ENCODE assay signal across 17 cellular contexts in the genomic region with DNA sequence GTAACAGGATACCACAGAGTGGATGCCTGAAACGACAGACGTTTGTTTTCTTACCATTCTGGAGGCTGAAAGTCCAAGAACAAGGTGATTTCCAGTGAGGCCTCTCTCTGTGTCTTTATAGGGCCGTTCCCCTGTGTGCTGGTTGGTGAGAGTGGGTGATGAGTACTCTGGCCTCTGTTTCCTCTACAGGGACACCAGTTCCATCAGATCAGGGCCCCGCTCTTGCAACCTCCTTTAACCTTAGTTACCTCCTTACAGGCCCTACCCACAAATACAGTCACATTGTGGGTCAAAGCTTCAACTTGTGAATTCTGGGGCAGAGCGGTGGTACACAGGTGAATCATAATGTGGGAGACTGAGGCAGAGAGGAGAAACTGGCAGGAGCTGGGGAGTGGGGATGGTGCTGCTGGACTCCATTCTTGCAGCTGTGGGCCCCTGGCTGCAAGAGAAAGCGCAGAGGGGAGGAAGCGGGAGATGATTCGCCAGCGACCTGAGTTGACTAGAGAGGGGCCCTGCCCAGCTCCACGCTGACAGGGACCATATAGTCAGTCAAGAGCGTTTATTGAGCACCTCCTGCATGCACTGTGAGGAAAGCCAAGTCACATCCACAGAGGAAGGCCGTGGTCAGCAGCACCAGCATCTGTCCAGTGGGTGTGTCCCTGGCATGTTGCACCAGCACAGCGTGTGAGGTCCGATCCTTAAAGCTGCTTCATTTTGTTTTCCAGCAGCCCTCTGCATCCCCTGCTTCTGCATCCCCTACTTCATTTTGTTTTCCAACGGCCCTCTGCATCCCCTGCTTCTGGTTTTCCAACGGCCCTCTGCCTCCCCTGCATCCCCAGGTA.
DNase-seq lines count a peak whose midpoint lies in the region; ATAC-seq and TF ChIP-seq lines count a peak whose summit lies in the region.
"Had no signal": no experiment of that assay in that cellular context is flagged by ENCODE, and none has a peak within 500 bp of the region (broad histone marks: within the 10 kb centered on the region; RNA-seq: fewer than 3 reads in every experiment).

No MANE protein-coding gene starts in this region.

- no peak overlapping the region for H4K91ac ChIP-seq in H9 (ENCODE audit: insufficient read length, low read depth, low read length)

- no peak for ATAC-seq in activated CD8-positive, alpha-beta memory T cell treated with anti-CD3 and anti-CD28 coated beads, Interleukin-2, amount 10 ng/mL, durations not matched to agents 7 days and 5 days
- no peak for ATAC-seq in HG02759 (IDR thresholded peaks at IDR 0.05; ENCODE audit: unreplicated experiment)

- H3K23me2 ChIP-seq in H9 (ENCODE audit: insufficient read length, low read depth, low read length, poor library complexity, severe bottlenecking), result no peaks in the 10 kb centered on the region

- H3K79me2 ChIP-seq in H9 (ENCODE audit: insufficient read depth, low read length), result no peaks in the 10 kb centered on the region

- no peak overlapping the region for H2AK5ac ChIP-seq in H9 (ENCODE audit: insufficient read length, low read length)

- H3K14ac ChIP-seq in H9 (ENCODE audit: insufficient read depth, low read length), result no peak overlapping the region

- H3K36me3 Mint-ChIP-seq in H9 (ENCODE audit: insufficient read depth in 1 of 3, low read depth in 3 of 3) (no peaks in the 10 kb centered on the region), type B pancreatic cell (no peaks in the 10 kb centered on the region)
- H3K36me3 Mint-ChIP-seq in activated CD8-positive, alpha-beta memory T cell treated with anti-CD3 and anti-CD28 coated beads, Interleukin-2, amount 10 ng/mL, durations not matched to agents 7 days and 5 days, result no peaks in the 10 kb centered on the region

- H3K4ac ChIP-seq in H9 (ENCODE audit: low read depth, low read length), result no peak overlapping the region

- H3K4me3 Mint-ChIP-seq in H9 (no peak overlapping the region), type B pancreatic cell (no peak overlapping the region)
- no peak overlapping the region for H3K4me3 Mint-ChIP-seq in activated CD8-positive, alpha-beta memory T cell treated with anti-CD3 and anti-CD28 coated beads, Interleukin-2, amount 10 ng/mL, durations not matched to agents 7 days and 5 days
- H3K4me3 Mint-ChIP-seq: CD4-positive, alpha-beta T cell had no signal

- no peak overlapping the region for H2BK12ac ChIP-seq in H9 (ENCODE audit: insufficient read length, low read depth, low read length)

- H3K4me1 Mint-ChIP-seq in H9 (peaks cover 0 to 7% of the 10 kb centered on the region in 2 experiments; a peak in 2 of 4 replicates), type B pancreatic cell (ENCODE audit: unreplicated experiment) (peaks cover 22% of the 10 kb centered on the region)
- no peaks in the 10 kb centered on the region for H3K4me1 Mint-ChIP-seq in activated CD8-positive, alpha-beta memory T cell treated with anti-CD3 and anti-CD28 coated beads, Interleukin-2, amount 10 ng/mL, durations not matched to agents 7 days and 5 days

- TF ChIP-seq CTCF in H9 (conservative IDR thresholded peaks at IDR 0.05) (no peak), type B pancreatic cell (conservative IDR thresholded peaks at IDR 0.05) (no peak)

- H3K9ac ChIP-seq in H9 (ENCODE audit: extremely low read depth, insufficient read length, low read length), result no peak overlapping the region

- H3K27me3 Mint-ChIP-seq in H9 (ENCODE audit: low read depth) (peaks cover 22% of the 10 kb centered on the region), type B pancreatic cell (peaks cover 37% of the 10 kb centered on the region)
- peaks cover 8% of the 10 kb centered on the region for H3K27me3 Mint-ChIP-seq in activated CD8-positive, alpha-beta memory T cell treated with anti-CD3 and anti-CD28 coated beads, Interleukin-2, amount 10 ng/mL, durations not matched to agents 7 days and 5 days

- H2AFZ ChIP-seq in H9 (ENCODE audit: low read length), result no peak overlapping the region

- H3K79me1 ChIP-seq in H9 (ENCODE audit: insufficient read depth, low read depth, low read length, poor library complexity, severe bottlenecking), result no peaks in the 10 kb centered on the region

- no peak overlapping the region for H2BK20ac ChIP-seq in H9 (ENCODE audit: low read depth, low read length, poor library complexity, severe bottlenecking)

- CTCF ChIA-PET in activated CD8-positive, alpha-beta memory T cell treated with anti-CD3 and anti-CD28 coated beads, Interleukin-2, amount 10 ng/mL, durations not matched to agents 7 days and 5 days (lab: Charles Lee), result no interaction called here

- H3K9me3 ChIP-seq in H9 (ENCODE audit: control insufficient read depth, low read depth, low read length), result no peaks in the 10 kb centered on the region
- H3K9me3 ChIP-seq: SJSA1 had no signal

- no peak overlapping the region for H3K27ac ChIP-seq in H9 (ENCODE audit: insufficient read length, low read depth, low read length)
- H3K27ac ChIP-seq: RWPE1, SJSA1 had no signal

- no CpG with 5 or more reads among the region's 16 CpGs for WGBS in H9 (ENCODE audit: extremely low coverage, insufficient read length, low lambda C conversion rate)

- no peak overlapping the region for H3K23ac ChIP-seq in H9 (ENCODE audit: insufficient read length, low read depth, low read length)

- H3K27ac Mint-ChIP-seq in H9, result no peak overlapping the region
- no peak overlapping the region for H3K27ac Mint-ChIP-seq in activated CD8-positive, alpha-beta memory T cell treated with anti-CD3 and anti-CD28 coated beads, Interleukin-2, amount 10 ng/mL, durations not matched to agents 7 days and 5 days
- H3K27ac Mint-ChIP-seq in type B pancreatic cell, result no peak overlapping the region
- H3K27ac Mint-ChIP-seq: CD4-positive, alpha-beta T cell had no signal

- H3K27me3 ChIP-seq in H9 (ENCODE audit: insufficient read depth, low read length), result no peaks in the 10 kb centered on the region
- H3K27me3 ChIP-seq: SJSA1 had no signal

- peak; percentile 14 for DNase-seq in H9
- DNase-seq in activated CD8-positive, alpha-beta memory T cell treated with anti-CD3 and anti-CD28 coated beads, Interleukin-2, amount 10 ng/mL, durations not matched to agents 7 days and 5 days, result peak; percentile 22
- peak; percentile 45 for DNase-seq in islet precursor cell
- DNase-seq in type B pancreatic cell (ENCODE audit: extremely low spot score, unreplicated experiment), result peak; percentile 51
- no peak for DNase-seq in NCI-H748 treated with DMSO at 0.1 percent for 48 hours (lab: John Stamatoyannopoulos, UW)
- no peak for DNase-seq in stimulated activated CD4-positive, alpha-beta T cell treated with anti-CD3 and anti-CD28 coated beads, Interleukin-4, amount 100 ng/mL, for 24 hours
- DNase-seq: CD4-positive, alpha-beta T cell; KBM-7; MV-4-11; NCI-H1417; NCI-H187 treated with DMSO at 0.1 percent for 48 hours; NCI-H446; NCI-H69; NK-92 treated with Interleukin-12 subunit alpha and Interleukin-12 subunit beta, amount 100 ng/mL, for 24 hours had no signal

- H2BK15ac ChIP-seq in H9 (ENCODE audit: low read depth, low read length), result no peak overlapping the region

- H3K56ac ChIP-seq in H9 (ENCODE audit: insufficient read length, low read depth, low read length), result no peak overlapping the region

- H2BK120ac ChIP-seq in H9 (ENCODE audit: low read depth, low read length, poor library complexity, severe bottlenecking), result no peak overlapping the region

- H3K9me3 Mint-ChIP-seq in H9 (peaks cover 0 to 21% of the 10 kb centered on the region in 2 experiments; a peak in 2 of 5 replicates), type B pancreatic cell (peaks cover 9% of the 10 kb centered on the region)
- no peaks in the 10 kb centered on the region for H3K9me3 Mint-ChIP-seq in activated CD8-positive, alpha-beta memory T cell treated with anti-CD3 and anti-CD28 coated beads, Interleukin-2, amount 10 ng/mL, durations not matched to agents 7 days and 5 days (ENCODE audit: low read depth)
- H3K9me3 Mint-ChIP-seq: CD4-positive, alpha-beta T cell had no signal

- H3T11ph ChIP-seq in H9 (ENCODE audit: low read length), result no peak overlapping the region

- no peaks in the 10 kb centered on the region for H4K20me1 ChIP-seq in H9 (ENCODE audit: control insufficient read depth, insufficient read depth, insufficient read length)

- no peak overlapping the region for H3K18ac ChIP-seq in H9 (ENCODE audit: insufficient read length, low read depth, low read length)

- no peak overlapping the region for H2BK5ac ChIP-seq in H9 (ENCODE audit: insufficient read length, low read length)

- no peak overlapping the region for H3K4me2 ChIP-seq in H9 (ENCODE audit: insufficient read depth, insufficient read length, low read length)

- H4K8ac ChIP-seq in H9 (replicated peaks; ENCODE audit: insufficient read length, low read depth, low read length), result no peak overlapping the region

- no peaks in the 10 kb centered on the region for H3K4me1 ChIP-seq in H9 (ENCODE audit: insufficient read depth, low read length)
- H3K4me1 ChIP-seq: SJSA1 had no signal

- no peak overlapping the region for H4K5ac ChIP-seq in H9 (ENCODE audit: insufficient read length, low read depth, low read length)

Comparison
In these comparisons a context has a peak if more than half of its experiments do, and no peak if none do; other contexts are left out.
1. DNase-seq: peak in H9 (single experiment), activated CD8-positive, alpha-beta memory T cell treated with anti-CD3 and anti-CD28 coated beads, Interleukin-2, amount 10 ng/mL, durations not matched to agents 7 days and 5 days (single experiment), islet precursor cell (single experiment) and type B pancreatic cell (single experiment); none in NCI-H748 treated with DMSO at 0.1 percent for 48 hours (single experiment) and stimulated activated CD4-positive, alpha-beta T cell treated with anti-CD3 and anti-CD28 coated beads, Interleukin-4, amount 100 ng/mL, for 24 hours (single experiment).